In genomic region chr21:37273911-37274690, GRCh38 we compare ENCODE assay signal across 2 cellular contexts.
TF ChIP-seq lines count a peak whose summit lies in the region.

No MANE protein-coding gene starts in this region.

TF ChIP-seq in HepG2, 621 proteins besides CTCF, POLR2A, EP300 and RAD21 (continued from another document):
- TF ChIP-seq NFYB (CRISPR knock-in tag; IDR thresholded peaks at IDR 0.05) (no peak), MAFF (IDR thresholded peaks at IDR 0.05; ENCODE audit: low read depth, low read length) (peak; percentile 59; the same call in 1 of the 2 replicates), GMEB1 (CRISPR knock-in tag; IDR thresholded peaks at IDR 0.05; ENCODE audit: borderline replicate concordance) (no peak), MAFK (conservative IDR thresholded peaks at IDR 0.05 in 1 of 2, IDR thresholded peaks at IDR 0.05 in 1 of 2; ENCODE audit: low read length in 2 of 2) (peak in 1 of 2 experiments; percentile 73; a peak in 2 of 4 replicates), ZNF296 (CRISPR knock-in tag; conservative IDR thresholded peaks at IDR 0.05) (no peak), ZGPAT (CRISPR knock-in tag; IDR thresholded peaks at IDR 0.05) (no peak)

TF ChIP-seq in WTC11, 78 proteins besides CTCF, POLR2A, EP300 and RAD21 (continued from another document):
- no peak for TF ChIP-seq E2F1 (CRISPR knock-in tag; IDR thresholded peaks at IDR 0.05)
- no peak for TF ChIP-seq TP53 (CRISPR knock-in tag; IDR thresholded peaks at IDR 0.05)
- TF ChIP-seq ZNF317 (CRISPR knock-in tag; IDR thresholded peaks at IDR 0.05; ENCODE audit: borderline replicate concordance, low read depth), result no peak
- no peak for TF ChIP-seq ETV6 (CRISPR knock-in tag; IDR thresholded peaks at IDR 0.05)
